In genomic region chr2:101401316-101401660, GRCh38 we compare ENCODE assay signal across 20 cellular contexts. TPM values are rescaled to one million over a fixed set of nuclear protein-coding genes. Genes with fewer than 3 reads are reported as not detected.
DNase-seq lines count a peak whose midpoint lies in the region; ATAC-seq lines count a peak whose summit lies in the region.
"Had no signal": no experiment of that assay in that cellular context is flagged by ENCODE, and none has a peak within 500 bp of the region (broad histone marks: within the 10 kb centered on the region; RNA-seq: fewer than 3 reads in every experiment).

No MANE protein-coding gene starts in this region.

- H3K4me2 ChIP-seq in BLaER1 treated with 17β-estradiol and CSF1 and Interleukin-3, amounts not matched to agents 10 nM and 100 nM = peak overlapping the region; percentile 80 to 91 (median 86)

- peak overlapping the region in 8 of 11 experiments; percentile 8 to 72 (median 58); a peak in 13 of 22 replicates for H3K9ac ChIP-seq in BLaER1 treated with 17β-estradiol and CSF1 and Interleukin-3, amounts not matched to agents 10 nM and 100 nM

- peaks cover 0 to 29% (median 0%) of the 10 kb centered on the region in 11 experiments; a peak in 6 of 22 replicates for H3K36me3 ChIP-seq in BLaER1 treated with 17β-estradiol and CSF1 and Interleukin-3, amounts not matched to agents 10 nM and 100 nM
- H3K36me3 ChIP-seq in naive thymus-derived CD4-positive, alpha-beta T cell (ENCODE audit: control insufficient read depth in 2 of 3, insufficient read depth in 3 of 3, low read length in 3 of 3) = no peaks in the 10 kb centered on the region
- H3K36me3 ChIP-seq: HAP-1 had no signal

- ATAC-seq in naive thymus-derived CD4-positive, alpha-beta T cell = peak; percentile 29
- no peak for ATAC-seq in HG03045 (IDR thresholded peaks at IDR 0.05; ENCODE audit: unreplicated experiment)
- ATAC-seq: PC-3 had no signal

- no peaks in the 10 kb centered on the region for H3K9me3 Mint-ChIP-seq in naive thymus-derived CD4-positive, alpha-beta T cell

- peaks cover 0 to 7% (median 0%) of the 10 kb centered on the region in 7 donors for H3K4me1 Mint-ChIP-seq in naive thymus-derived CD4-positive, alpha-beta T cell

- peaks cover 50 to 78% (median 70%) of the 10 kb centered on the region in 10 experiments for H3K4me1 ChIP-seq in BLaER1 treated with 17β-estradiol and CSF1 and Interleukin-3, amounts not matched to agents 10 nM and 100 nM
- no peaks in the 10 kb centered on the region for H3K4me1 ChIP-seq in naive thymus-derived CD4-positive, alpha-beta T cell (ENCODE audit: control insufficient read depth in 2 of 2, insufficient read depth in 2 of 2, low read length in 2 of 2)
- H3K4me1 ChIP-seq: HAP-1 had no signal

- H3K27me3 ChIP-seq in BLaER1 treated with 17β-estradiol and CSF1 and Interleukin-3, amounts not matched to agents 10 nM and 100 nM = peaks cover 0 to 11% (median 0%) of the 10 kb centered on the region in 11 experiments; a peak in 4 of 22 replicates
- peaks cover 0 to under 1% of the 10 kb centered on the region in 2 donors for H3K27me3 ChIP-seq in naive thymus-derived CD4-positive, alpha-beta T cell (ENCODE audit: control insufficient read depth in 2 of 2, insufficient read depth in 2 of 2, low read length in 2 of 2)

- H3K4me3 Mint-ChIP-seq in naive thymus-derived CD4-positive, alpha-beta T cell = no peak overlapping the region

- peaks cover 7 to 20% (median 15%) of the 10 kb centered on the region in 5 donors for H3K27me3 Mint-ChIP-seq in naive thymus-derived CD4-positive, alpha-beta T cell

- peaks cover 0 to under 1% (median 0%) of the 10 kb centered on the region in 5 donors for H3K36me3 Mint-ChIP-seq in naive thymus-derived CD4-positive, alpha-beta T cell

- peak overlapping the region in 2 of 10 experiments; percentile 7 to 30; a peak in 2 of 20 replicates for H3K4me3 ChIP-seq in BLaER1 treated with 17β-estradiol and CSF1 and Interleukin-3, amounts not matched to agents 10 nM and 100 nM
- H3K4me3 ChIP-seq in naive thymus-derived CD4-positive, alpha-beta T cell (ENCODE audit: low read length) = no peak overlapping the region
- H3K4me3 ChIP-seq: HAP-1 had no signal

- intact Hi-C loops in naive thymus-derived CD4-positive, alpha-beta T cell (cut with micrococcal nuclease) = no loop called here

- peak overlapping the region in 8 of 11 experiments; percentile 61 to 84 (median 76); a peak in 16 of 22 replicates for H3K27ac ChIP-seq in BLaER1 treated with 17β-estradiol and CSF1 and Interleukin-3, amounts not matched to agents 10 nM and 100 nM
- no peak overlapping the region for H3K27ac ChIP-seq in naive thymus-derived CD4-positive, alpha-beta T cell (ENCODE audit: low read depth, low read length)
- H3K27ac ChIP-seq: C4-2B had no signal

- no peaks in the 10 kb centered on the region for H3K9me3 ChIP-seq in BLaER1 treated with 17β-estradiol and CSF1 and Interleukin-3, amounts not matched to agents 10 nM and 100 nM (replicated peaks in 1 of 11)
- no peaks in the 10 kb centered on the region for H3K9me3 ChIP-seq in naive thymus-derived CD4-positive, alpha-beta T cell (ENCODE audit: control insufficient read depth in 2 of 3, low read length in 3 of 3)
- H3K9me3 ChIP-seq: HAP-1 had no signal

- DNase-seq in KBM-7 = peak; percentile 76
- peak; percentile 32 for DNase-seq in astrocyte of the hippocampus (ENCODE audit: low read depth, low spot score)
- no peak for DNase-seq in naive thymus-derived CD4-positive, alpha-beta T cell
- no peak for DNase-seq in stimulated activated naive CD4-positive, alpha-beta T cell treated with Interleukin-2 at 50 U/mL for 16 hours (lab: John Stamatoyannopoulos, UW)
- no peak for DNase-seq in G401 (ENCODE audit: low spot score)
- DNase-seq in medulla oblongata (ENCODE audit: extremely low spot score) = no peak
- DNase-seq: DMS79, NCI-H1105 treated with DMSO at 0.1 percent for 48 hours, NCI-H1694, NCI-H2107, NCI-H2227 treated with DMSO at 0.1 percent for 48 hours, NCI-H510A treated with DMSO at 0.1 percent for 48 hours, NCI-H774, PC-3, SIG-M5 had no signal

- CTCF ChIA-PET in naive thymus-derived CD4-positive, alpha-beta T cell (lab: Charles Lee) = no interaction called here

- no peak overlapping the region for H3K27ac Mint-ChIP-seq in naive thymus-derived CD4-positive, alpha-beta T cell

- POLR2A ChIA-PET in naive thymus-derived CD4-positive, alpha-beta T cell (lab: Charles Lee) = no interaction called here

- peaks cover 0 to 13% (median 0%) of the 10 kb centered on the region in 11 experiments; a peak in 3 of 22 replicates for H4K20me1 ChIP-seq in BLaER1 treated with 17β-estradiol and CSF1 and Interleukin-3, amounts not matched to agents 10 nM and 100 nM

- in situ Hi-C loops in KBM-7 (cut with MboI; ENCODE audit: low pct_unique_long_range_greater_than_20kb, low sequenced_read_pairs) (no loop called here), G401 (cut with HindIII; ENCODE audit: low sequenced_read_pairs) (no loop called here)

RNA-seq across cellular contexts. Expression of gene CREG2, which starts 14.0 kb away (rescaled TPM):
- under 1 TPM in 1 of 5 experiments, not detected in 4; 0.56 TPM for total RNA-seq in naive thymus-derived CD4-positive, alpha-beta T cell
- polyA plus RNA-seq in naive thymus-derived CD4-positive, alpha-beta T cell = not detected
- not detected in 2 replicates for total RNA-seq in G401 (2014; rRNA removed; shearing (Covaris generic))
- total RNA-seq: A673 had no signal

Comparison
In these comparisons a context has a peak if more than half of its experiments do, and no peak if none do; other contexts are left out.
1. DNase-seq: peak in KBM-7 (single experiment) and astrocyte of the hippocampus (single experiment); none in naive thymus-derived CD4-positive, alpha-beta T cell (0 of 9), stimulated activated naive CD4-positive, alpha-beta T cell treated with Interleukin-2 at 50 U/mL for 16 hours (single experiment), G401 (single experiment) and medulla oblongata (single experiment).